7 cellular contexts compared by ENCODE assay signal in genomic region chr11:1854949-1855885, GRCh38. TPM values are rescaled to one million over a fixed set of nuclear protein-coding genes. Genes with fewer than 3 reads are reported as not detected.
DNase-seq lines count a peak whose midpoint lies in the region; ATAC-seq and TF ChIP-seq lines count a peak whose summit lies in the region.

No MANE protein-coding gene starts in this region.

- TF ChIP-seq POLR2A in GM19193 (IDR thresholded peaks at IDR 0.05; ENCODE audit: extremely low read depth, insufficient read depth, insufficient read length) = peak; percentile 7

- H4K20me1 ChIP-seq in PC-9 (ENCODE audit: insufficient read depth) = no peaks in the 10 kb centered on the region

- no peak overlapping the region for H3K4me3 ChIP-seq in tibial artery
- H3K4me3 ChIP-seq in PC-9 = no peak overlapping the region

- H3K79me2 ChIP-seq in PC-9 (ENCODE audit: low read depth) = no peaks in the 10 kb centered on the region

- H3K27ac ChIP-seq in tibial artery (no peak overlapping the region), PC-9 (no peak overlapping the region)

- H3K36me3 ChIP-seq in tibial artery (no peaks in the 10 kb centered on the region), PC-9 (ENCODE audit: low read depth) (no peaks in the 10 kb centered on the region)

- H3K4me2 ChIP-seq in PC-9 = no peak overlapping the region

- H3K4me1 ChIP-seq in tibial artery (no peaks in the 10 kb centered on the region), PC-9 (replicated peaks; ENCODE audit: insufficient read depth) (no peaks in the 10 kb centered on the region)

- no TSS peak for BruUV-seq in PC-9 (replicated peaks; lab: Mats Ljungman, UMichigan)

- H3K9me3 ChIP-seq in tibial artery (no peaks in the 10 kb centered on the region), PC-9 (ENCODE audit: insufficient read depth, low read depth) (no peaks in the 10 kb centered on the region)

- ATAC-seq in HG02885 (IDR thresholded peaks at IDR 0.05; ENCODE audit: poor library complexity, unreplicated experiment) = peak; percentile 33

- POLR2A ChIA-PET in PC-9 (lab: Charles Lee; ENCODE audit: unreplicated experiment) = no interaction called here

- no peak overlapping the region for H2AFZ ChIP-seq in PC-9

- intact Hi-C loops in tibial artery (cut with DNase I; ENCODE audit: low total_unique reads) (no loop called here), PC-9 (cut with micrococcal nuclease; ENCODE audit: unreplicated experiment) (no loop called here)

- DNase-seq in activated CD8-positive, alpha-beta memory T cell treated with anti-CD3 and anti-CD28 coated beads for 24 hours = peak; percentile 82
- peak in 2 of 3 donors; percentile 19 to 36 for DNase-seq in stimulated activated CD4-positive, alpha-beta T cell treated with anti-CD3 and anti-CD28 coated beads, TNF-alpha, amount 100 ng/mL, for 48 hours (ENCODE audit: low read depth in 3 of 3)
- DNase-seq in NCI-H1092 (lab: John Stamatoyannopoulos, UW) (no peak), tibial artery (no peak), PC-9 (no peak)

- H3K27me3 ChIP-seq in tibial artery (no peaks in the 10 kb centered on the region), PC-9 (ENCODE audit: insufficient read depth, low read depth) (no peaks in the 10 kb centered on the region)

- TF ChIP-seq CTCF in tibial artery (IDR thresholded peaks at IDR 0.05) (no peak), PC-9 (conservative IDR thresholded peaks at IDR 0.05) (no peak)

- no peaks in the 10 kb centered on the region for H3F3A ChIP-seq in PC-9 (ENCODE audit: insufficient read depth, low read depth)

- H3K9me2 ChIP-seq in PC-9 (ENCODE audit: insufficient read depth) = no peaks in the 10 kb centered on the region

- CTCF ChIA-PET in PC-9 (lab: Charles Lee) = no interaction called here

RNA-seq across cellular contexts. Expression of gene LSP1, which starts 2.3 kb away (rescaled TPM):
- total RNA-seq in PC-9 (2021) = 2.5 and 2.6 TPM in 2 replicates

RNA-seq across cellular contexts. Expression of gene TNNI2, which starts 16.4 kb away (rescaled TPM):
- 4.9 and 7.8 TPM in 2 replicates for total RNA-seq in PC-9 (2021)

RNA-seq across cellular contexts. Expression of gene SYT8, which starts 20.4 kb away (rescaled TPM):
- 8.9 and 12.1 TPM in 2 replicates for total RNA-seq in PC-9 (2021)

RNA-seq across cellular contexts. Expression of gene PRR33, which starts 36.5 kb away (rescaled TPM):
- not detected in 2 replicates for total RNA-seq in PC-9 (2021)

Comparison
In these comparisons a context has a peak if more than half of its experiments do, and no peak if none do; other contexts are left out.
1. DNase-seq: peak in activated CD8-positive, alpha-beta memory T cell treated with anti-CD3 and anti-CD28 coated beads for 24 hours (single experiment) and stimulated activated CD4-positive, alpha-beta T cell treated with anti-CD3 and anti-CD28 coated beads, TNF-alpha, amount 100 ng/mL, for 48 hours (2 of 3); none in NCI-H1092 (single experiment), tibial artery (0 of 2) and PC-9 (0 of 2).